Comparison of ENCODE assay signal across 8 cellular contexts in genomic region chr1:155561812-155562580, GRCh38. TPM values are rescaled to one million over a fixed set of nuclear protein-coding genes. Genes with fewer than 3 reads are reported as not detected.
DNase-seq lines count a peak whose midpoint lies in the region; ATAC-seq, FAIRE-seq and TF ChIP-seq lines count a peak whose summit lies in the region.
"Not testable (repeated sequence)": the region's sequence is repeated elsewhere in the genome, so short reads cannot be mapped to it uniquely, and the experiment has no call there.

No MANE protein-coding gene starts in this region.

- not testable (repeated sequence) for H4K20me1 ChIP-seq in GM12878 (ENCODE audit: control insufficient read depth, insufficient read depth)

- H3K4me2 ChIP-seq in GM12878 (ENCODE audit: control insufficient read depth, insufficient read depth) (0 out of 2 replicates have a peak overlapping the region, but pooled peaks have one; percentile 25), trophoblast cell (ENCODE audit: low read length) (peak overlapping the region; percentile 67)

- peak overlapping the region; percentile 67 for H2BK120ac ChIP-seq in trophoblast cell (ENCODE audit: insufficient read depth, low read length, poor library complexity)

- not testable (repeated sequence) for TF ChIP-seq POLR2A in GM12878 (IDR thresholded peaks at IDR 0.05; ENCODE audit: low read depth, low read length)

- in situ Hi-C loops in GM12878 (cut with MboI): not testable (repeated sequence)

- H2BK5ac ChIP-seq in trophoblast cell (ENCODE audit: low read depth, low read length, poor library complexity): peak overlapping the region; percentile 60

- TF ChIP-seq CTCF in GM12865 (IDR thresholded peaks at IDR 0.05; ENCODE audit: insufficient read depth, low read depth, low read length, missing control alignments); GM12878 (IDR thresholded peaks at IDR 0.05 in 2 of 3, conservative IDR thresholded peaks at IDR 0.05 in 1 of 3; ENCODE audit: control insufficient read depth in 2 of 3, extremely low read depth in 1 of 3, insufficient read depth in 1 of 3, low read depth in 3 of 3, low read length in 3 of 3): not testable (repeated sequence)

- FAIRE-seq in GM12878 (lab: Jason Lieb, UNC): not testable (repeated sequence)

- peak overlapping the region; percentile 79 for H4K12ac ChIP-seq in trophoblast cell (ENCODE audit: low read depth, low read length)

- H2BK12ac ChIP-seq in trophoblast cell (ENCODE audit: low read length): not testable (repeated sequence)

- not testable (repeated sequence) for H3K23ac ChIP-seq in trophoblast cell (ENCODE audit: low read length)

- not testable (repeated sequence) for TF ChIP-seq RAD21 in GM12878 (IDR thresholded peaks at IDR 0.05; ENCODE audit: insufficient read depth, low read depth, low read length)

- not testable (repeated sequence) for H3K9me3 ChIP-seq in GM12878 (replicated peaks; ENCODE audit: control insufficient read depth, insufficient read depth, low read length); trophoblast cell (ENCODE audit: insufficient read depth, low read depth, low read length)

- peak overlapping the region; percentile 79 for H3K18ac ChIP-seq in trophoblast cell (ENCODE audit: low read length)

- BruUV-seq in GM12878 (replicated peaks; lab: Mats Ljungman, UMichigan): not testable (repeated sequence)

- POLR2A ChIA-PET in GM12878 (lab: Charles Lee): interaction anchor here (0.9 to 1.3 kb wide), 2 partner anchors 58 to 62 kb away, joined by 3 to 4 read pairs; no protein-coding TSS in a partner anchor

- ATAC-seq in HG02610 (IDR thresholded peaks at IDR 0.05; ENCODE audit: unreplicated experiment) (peak; percentile 33), GM12878 (peak; percentile 44)

- H2AK5ac ChIP-seq in trophoblast cell (ENCODE audit: low read length): not testable (repeated sequence)

- H3K4ac ChIP-seq in trophoblast cell (ENCODE audit: low read depth, low read length): peak overlapping the region; percentile 94

- under 1% methylated on average over 38 of the region's 54 CpGs for WGBS in GM12878 (ENCODE audit: insufficient coverage, insufficient replicate concordance, low lambda C conversion rate, missing lambda C conversion rate)
- WGBS in trophoblast cell (ENCODE audit: extremely low coverage, insufficient coverage, insufficient read length): no CpG with 5 or more reads among the region's 54 CpGs

- not testable (repeated sequence) for H3K36me3 ChIP-seq in GM12878 (ENCODE audit: control insufficient read depth in 2 of 2, insufficient read depth in 2 of 2, low read length in 1 of 2); trophoblast cell (ENCODE audit: control insufficient read depth in 1 of 2, insufficient read depth in 2 of 2, low read length in 2 of 2)

- CTCF ChIA-PET in GM12878 (lab: Yijun Ruan, JAX): not testable (repeated sequence)

- peak overlapping the region; percentile 93 for H3K14ac ChIP-seq in trophoblast cell (ENCODE audit: low read length)

- peaks cover 85% of the 10 kb centered on the region for H3K79me2 ChIP-seq in GM12878 (ENCODE audit: control insufficient read depth, insufficient read depth, low read length)
- H3K79me2 ChIP-seq in trophoblast cell (ENCODE audit: control insufficient read depth, insufficient read depth, low read length, poor library complexity): peaks cover 28% of the 10 kb centered on the region

- H3K27ac ChIP-seq in GM12878 (ENCODE audit: control insufficient read depth, insufficient read depth) (peak overlapping the region; percentile 99), trophoblast cell (ENCODE audit: low read depth, low read length) (peak overlapping the region; percentile 93)

- peak overlapping the region; percentile 64 for H4K8ac ChIP-seq in trophoblast cell (ENCODE audit: low read depth, low read length)

- H3K79me1 ChIP-seq in trophoblast cell (ENCODE audit: low read length): peaks cover 12% of the 10 kb centered on the region

- not testable (repeated sequence) for TF ChIP-seq EP300 in GM12878 (IDR thresholded peaks at IDR 0.05; ENCODE audit: borderline replicate concordance in 1 of 2, control insufficient read depth in 1 of 2, low read depth in 2 of 2, low read length in 2 of 2)

- peak overlapping the region; percentile 82 for H4K91ac ChIP-seq in trophoblast cell (ENCODE audit: low read depth, low read length)

- H3K27me3 ChIP-seq in GM12878 (replicated peaks in 1 of 2; ENCODE audit: control insufficient read depth in 2 of 2, insufficient read depth in 2 of 2, low read length in 1 of 2); trophoblast cell (ENCODE audit: insufficient read depth, low read length): not testable (repeated sequence)

- H3K9ac ChIP-seq in GM12878 (ENCODE audit: control insufficient read depth, insufficient read depth, low read length) (peak overlapping the region; percentile 96), trophoblast cell (ENCODE audit: low read length) (peak overlapping the region; percentile 97)

- H3K4me1 ChIP-seq in GM12878 (ENCODE audit: control insufficient read depth, insufficient read depth, low read length); trophoblast cell (ENCODE audit: control insufficient read depth in 1 of 2, insufficient read depth in 2 of 2, low read length in 2 of 2): not testable (repeated sequence)

- SMC1A ChIA-PET in GM12878 (lab: Charles Lee; ENCODE audit: uncharacterized antibody, unreplicated experiment): interaction anchor here (1.8 kb wide), 1 partner anchor 26 kb away, joined by 8 read pairs; no protein-coding TSS in a partner anchor

- peak; percentile 32 for DNase-seq in GM12865 (ENCODE audit: low read depth)
- peak; percentile 68 for DNase-seq in NCI-H1105 treated with DMSO at 0.1 percent for 48 hours (lab: John Stamatoyannopoulos, UW)
- DNase-seq in activated CD4-positive, alpha-beta T cell treated with anti-CD3 and anti-CD28 coated beads for 1 hour: peak; percentile 45
- DNase-seq in GM12878 (ENCODE audit: low read depth, low spot score); trophoblast cell: not testable (repeated sequence)
- DNase-seq in hepatic stellate cell (ENCODE audit: low spot score): peak; percentile 56
- DNase-seq in stromal cell of bone marrow (ENCODE audit: low read depth): peak; percentile 21

- peak overlapping the region; percentile 69 for H2AFZ ChIP-seq in GM12878 (ENCODE audit: control insufficient read depth, low read depth, low read length)
- peak overlapping the region; percentile 77 for H2AFZ ChIP-seq in trophoblast cell (ENCODE audit: insufficient read depth, low read length, poor library complexity)

- RAD21 ChIA-PET in GM12878 (lab: Charles Lee; ENCODE audit: unreplicated experiment): interaction anchor here (1.0 kb wide), 1 partner anchor 14 kb away, joined by 3 read pairs; no protein-coding TSS in a partner anchor

- peak overlapping the region; percentile 81 for H3K4me3 ChIP-seq in GM12865 (ENCODE audit: low read depth, low read length)
- peak overlapping the region; percentile 93 for H3K4me3 ChIP-seq in GM12878
- H3K4me3 ChIP-seq in trophoblast cell (ENCODE audit: low read depth, low read length): peak overlapping the region; percentile 92

- intact Hi-C loops in GM12878 (cut with micrococcal nuclease; ENCODE audit: unreplicated experiment): loop anchor here (2.0 kb wide), 1 partner anchor 33 kb away; no protein-coding TSS in a partner anchor

RNA-seq across cellular contexts. Expression of gene ASH1L, which starts 0.6 kb away (rescaled TPM):
- total RNA-seq in GM12878 (2013; cell fraction: nucleolus; rRNA removed): 299 TPM in 2 replicates
- total RNA-seq in GM12878 (2014; rRNA removed): 14.7 and 17.2 TPM in 2 replicates
- total RNA-seq in GM12878 (2014; rRNA removed; fragmentation: Illumina TruSeq; extraction: Trizol): 22.0 and 22.6 TPM in 2 replicates
- total RNA-seq in GM12878 (2021): 23.9 and 24.5 TPM in 2 replicates
- 6.9 TPM for polyA plus RNA-seq in GM12878 (2011; ENCODE audit: low read depth)
- 22.2 and 22.4 TPM in 2 replicates for polyA plus RNA-seq in GM12878 (2011; rRNA removed)
- polyA plus RNA-seq in GM12878 (2011; cell fraction: cytosol; rRNA removed): 16.5 and 22.0 TPM in 2 replicates
- polyA plus RNA-seq in GM12878 (2011; cell fraction: nucleus; rRNA removed): 51.5 and 53.8 TPM in 2 replicates
- 10.7 and 11.1 TPM in 2 replicates for polyA plus RNA-seq in GM12878 (2012)
- 15.9 and 16.8 TPM in 2 replicates for polyA plus RNA-seq in GM12878 (2014; fragmentation: Illumina TruSeq; extraction: Trizol)
- polyA plus RNA-seq in GM12878 (2014; fragmentation: Nextera tagmentation; extraction: Ambion mirVana): 1 to 10 TPM; 1.7 to 5.9 TPM
- 11.3 and 12.1 TPM in 2 replicates for polyA plus RNA-seq in GM12878 (2014; rRNA removed)
- 10 to 100 TPM; 17.3 to 18.6 TPM for polyA plus RNA-seq in GM12878 (2016; fragmentation: Nextera tagmentation; extraction: Ambion mirVana)
- 64.2 and 66.3 TPM in 2 replicates for polyA minus RNA-seq in GM12878 (2011; rRNA and poly(A)+ RNA removed)
- polyA minus RNA-seq in GM12878 (2011; cell fraction: cytosol; rRNA and poly(A)+ RNA removed): 20.3 and 20.7 TPM in 2 replicates
- 61.3 and 90.6 TPM in 2 replicates for polyA minus RNA-seq in GM12878 (2011; cell fraction: nucleus; rRNA and poly(A)+ RNA removed)
- polyA plus RNA-seq in trophoblast cell (2013): 9.8 TPM in 2 replicates

RNA-seq across cellular contexts. Expression of gene MSTO1, which starts 48.0 kb away (rescaled TPM):
- 89.6 and 93.3 TPM in 2 replicates for total RNA-seq in GM12878 (2013; cell fraction: nucleolus; rRNA removed)
- total RNA-seq in GM12878 (2014; rRNA removed) (44.1 and 48.9 TPM in 2 replicates), GM12878 (2014; rRNA removed; fragmentation: Illumina TruSeq; extraction: Trizol) (32.8 and 33.7 TPM in 2 replicates), GM12878 (2021) (62.2 and 68.7 TPM in 2 replicates)
- 30.7 TPM for polyA plus RNA-seq in GM12878 (2011; ENCODE audit: low read depth)
- polyA plus RNA-seq in GM12878 (2011; rRNA removed) (12.7 and 22.2 TPM in 2 replicates), GM12878 (2014; fragmentation: Illumina TruSeq; extraction: Trizol) (44.3 and 45.7 TPM in 2 replicates), GM12878 (2014; fragmentation: Nextera tagmentation; extraction: Ambion mirVana) (10 to 100 TPM; 16.1 to 23.2 TPM), GM12878 (2014; rRNA removed) (66.1 and 69.8 TPM in 2 replicates), GM12878 (2016; fragmentation: Nextera tagmentation; extraction: Ambion mirVana) (10 to 100 TPM; 85.7 to 87.9 TPM)
- 18.9 and 26.4 TPM in 2 replicates for polyA plus RNA-seq in GM12878 (2011; cell fraction: cytosol; rRNA removed)
- 237 and 274 TPM in 2 replicates for polyA plus RNA-seq in GM12878 (2011; cell fraction: nucleus; rRNA removed)
- 36.1 and 44.0 TPM in 2 replicates for polyA plus RNA-seq in GM12878 (2012)
- 26.1 and 35.0 TPM in 2 replicates for polyA minus RNA-seq in GM12878 (2011; rRNA and poly(A)+ RNA removed)
- polyA minus RNA-seq in GM12878 (2011; cell fraction: cytosol; rRNA and poly(A)+ RNA removed): 9.0 and 19.4 TPM in 2 replicates
- polyA minus RNA-seq in GM12878 (2011; cell fraction: nucleus; rRNA and poly(A)+ RNA removed): 89.7 and 163 TPM in 2 replicates
- 24.7 and 27.1 TPM in 2 replicates for polyA plus RNA-seq in trophoblast cell (2013)
